In the genomic region with DNA sequence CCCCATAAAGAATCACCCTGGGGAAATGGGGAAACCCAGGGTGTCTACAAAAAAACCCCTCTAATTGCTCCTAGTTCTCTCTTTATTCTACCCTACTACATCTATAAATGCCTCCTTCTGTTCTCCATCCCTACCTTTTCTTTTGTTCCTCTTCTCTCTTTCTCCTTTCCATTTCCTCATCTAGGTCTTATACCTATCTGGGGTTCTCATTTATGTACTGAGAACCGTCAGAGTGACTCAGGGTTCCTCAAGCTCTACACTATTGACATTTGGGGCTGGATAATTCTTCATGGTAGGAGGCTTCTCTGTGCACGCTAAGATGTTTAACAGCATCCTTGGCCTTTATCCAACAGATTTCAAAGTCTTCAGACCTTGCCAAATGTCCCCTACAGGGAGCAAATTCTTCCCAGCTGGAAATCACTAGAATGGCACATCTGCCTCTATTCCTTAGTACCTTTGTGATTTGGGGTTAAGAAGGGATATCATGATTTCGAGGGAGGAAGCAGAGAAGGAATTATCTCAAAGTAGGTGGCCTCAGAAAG, we compare ENCODE assay signal across 1 cellular context.
TF ChIP-seq lines count a peak whose summit lies in the region.

No MANE protein-coding gene starts in this region.

TF ChIP-seq in GM12878, 131 proteins besides CTCF, POLR2A, EP300 and RAD21 (continued from another document):
- TF ChIP-seq, protein P1, sequence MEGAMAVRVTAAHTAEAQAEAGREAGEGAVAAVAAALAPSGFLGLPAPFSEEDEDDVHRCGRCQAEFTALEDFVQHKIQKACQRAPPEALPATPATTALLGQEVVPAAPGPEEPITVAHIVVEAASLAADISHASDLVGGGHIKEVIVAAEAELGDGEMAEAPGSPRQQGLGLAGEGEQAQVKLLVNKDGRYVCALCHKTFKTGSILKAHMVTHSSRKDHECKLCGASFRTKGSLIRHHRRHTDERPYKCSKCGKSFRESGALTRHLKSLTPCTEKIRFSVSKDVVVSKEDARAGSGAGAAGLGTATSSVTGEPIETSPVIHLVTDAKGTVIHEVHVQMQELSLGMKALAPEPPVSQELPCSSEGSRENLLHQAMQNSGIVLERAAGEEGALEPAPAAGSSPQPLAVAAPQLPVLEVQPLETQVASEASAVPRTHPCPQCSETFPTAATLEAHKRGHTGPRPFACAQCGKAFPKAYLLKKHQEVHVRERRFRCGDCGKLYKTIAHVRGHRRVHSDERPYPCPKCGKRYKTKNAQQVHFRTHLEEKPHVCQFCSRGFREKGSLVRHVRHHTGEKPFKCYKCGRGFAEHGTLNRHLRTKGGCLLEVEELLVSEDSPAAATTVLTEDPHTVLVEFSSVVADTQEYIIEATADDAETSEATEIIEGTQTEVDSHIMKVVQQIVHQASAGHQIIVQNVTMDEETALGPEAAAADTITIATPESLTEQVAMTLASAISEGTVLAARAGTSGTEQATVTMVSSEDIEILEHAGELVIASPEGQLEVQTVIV (IDR thresholded peaks at IDR 0.05; ENCODE audit: borderline replicate concordance, partially characterized antibody), result no peak
- TF ChIP-seq, protein P2, sequence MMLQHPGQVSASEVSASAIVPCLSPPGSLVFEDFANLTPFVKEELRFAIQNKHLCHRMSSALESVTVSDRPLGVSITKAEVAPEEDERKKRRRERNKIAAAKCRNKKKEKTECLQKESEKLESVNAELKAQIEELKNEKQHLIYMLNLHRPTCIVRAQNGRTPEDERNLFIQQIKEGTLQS (IDR thresholded peaks at IDR 0.05; ENCODE audit: borderline replicate concordance, extremely low read depth, low read depth, low read length), result no peak
- TF ChIP-seq POU2F2 (IDR thresholded peaks at IDR 0.05; ENCODE audit: borderline replicate concordance, low read depth, low read length) (no peak), ESRRA (IDR thresholded peaks at IDR 0.05; ENCODE audit: low read length) (no peak), MTA3 (IDR thresholded peaks at IDR 0.05; ENCODE audit: borderline replicate concordance, low read length) (no peak)
- TF ChIP-seq, protein P3, sequence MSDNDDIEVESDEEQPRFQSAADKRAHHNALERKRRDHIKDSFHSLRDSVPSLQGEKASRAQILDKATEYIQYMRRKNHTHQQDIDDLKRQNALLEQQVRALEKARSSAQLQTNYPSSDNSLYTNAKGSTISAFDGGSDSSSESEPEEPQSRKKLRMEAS (IDR thresholded peaks at IDR 0.05; ENCODE audit: low read depth, low read length), result no peak
- TF ChIP-seq, protein P4, sequence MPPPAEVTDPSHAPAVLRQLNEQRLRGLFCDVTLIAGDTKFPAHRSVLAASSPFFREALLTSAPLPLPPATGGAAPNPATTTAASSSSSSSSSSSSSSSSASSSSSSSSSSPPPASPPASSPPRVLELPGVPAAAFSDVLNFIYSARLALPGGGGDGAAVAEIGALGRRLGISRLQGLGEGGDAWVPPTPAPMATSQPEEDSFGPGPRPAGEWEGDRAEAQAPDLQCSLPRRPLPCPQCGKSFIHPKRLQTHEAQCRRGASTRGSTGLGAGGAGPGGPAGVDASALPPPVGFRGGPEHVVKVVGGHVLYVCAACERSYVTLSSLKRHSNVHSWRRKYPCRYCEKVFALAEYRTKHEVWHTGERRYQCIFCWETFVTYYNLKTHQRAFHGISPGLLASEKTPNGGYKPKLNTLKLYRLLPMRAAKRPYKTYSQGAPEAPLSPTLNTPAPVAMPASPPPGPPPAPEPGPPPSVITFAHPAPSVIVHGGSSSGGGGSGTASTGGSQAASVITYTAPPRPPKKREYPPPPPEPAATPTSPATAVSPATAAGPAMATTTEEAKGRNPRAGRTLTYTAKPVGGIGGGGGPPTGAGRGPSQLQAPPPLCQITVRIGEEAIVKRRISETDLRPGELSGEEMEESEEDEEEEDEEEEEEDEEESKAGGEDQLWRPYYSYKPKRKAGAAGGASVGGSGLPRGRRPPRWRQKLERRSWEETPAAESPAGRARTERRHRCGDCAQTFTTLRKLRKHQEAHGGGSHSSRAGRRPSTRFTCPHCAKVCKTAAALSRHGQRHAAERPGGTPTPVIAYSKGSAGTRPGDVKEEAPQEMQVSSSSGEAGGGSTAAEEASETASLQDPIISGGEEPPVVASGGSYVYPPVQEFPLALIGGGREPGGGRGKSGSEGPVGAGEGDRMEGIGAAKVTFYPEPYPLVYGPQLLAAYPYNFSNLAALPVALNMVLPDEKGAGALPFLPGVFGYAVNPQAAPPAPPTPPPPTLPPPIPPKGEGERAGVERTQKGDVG (CRISPR knock-in tag; IDR thresholded peaks at IDR 0.05), result no peak
